17 cellular contexts compared by ENCODE assay signal in the genomic region with DNA sequence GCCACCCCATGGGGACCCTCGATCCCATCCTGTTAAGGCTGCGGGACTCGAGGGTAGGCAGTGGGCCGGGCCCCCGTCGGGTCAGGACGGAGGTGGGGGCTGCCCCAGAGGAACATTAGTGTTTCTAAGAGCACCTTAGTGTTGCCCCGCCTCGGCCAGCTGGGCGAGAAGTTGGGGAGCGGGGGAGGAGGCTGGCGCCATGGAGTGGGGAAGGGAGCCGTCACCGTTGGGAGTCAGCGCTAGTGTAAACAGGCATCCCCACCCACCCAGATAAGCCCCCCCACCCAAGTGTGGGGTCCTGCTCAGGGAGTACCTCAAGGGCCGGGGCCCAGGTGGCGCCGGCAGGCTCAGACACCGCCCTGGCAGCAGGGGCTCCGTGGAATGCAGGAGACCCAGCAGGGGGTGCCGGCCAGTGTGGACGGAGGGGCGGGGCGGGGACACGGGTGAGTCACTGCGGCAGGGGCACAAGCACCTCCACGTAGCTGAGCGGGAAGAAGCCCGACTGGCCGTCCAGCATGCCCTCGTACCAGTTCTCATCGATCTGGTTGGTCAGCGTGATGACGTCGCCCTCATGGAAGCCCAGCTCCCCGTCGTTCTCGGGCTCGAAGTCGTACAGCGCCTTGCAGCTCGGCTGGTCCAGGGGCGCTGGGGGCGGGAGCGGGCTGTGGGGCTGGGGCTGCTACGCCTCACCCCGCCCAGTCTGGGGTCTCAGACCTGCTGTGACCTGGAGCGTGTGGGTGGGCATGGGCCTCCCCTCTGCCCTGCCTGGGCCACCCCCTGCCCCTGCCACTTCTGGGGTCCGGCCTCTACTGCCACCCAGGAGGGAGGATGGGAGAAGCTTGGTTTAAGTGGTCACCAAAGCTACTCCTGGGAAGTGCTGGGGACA. TPM values are rescaled to one million over a fixed set of nuclear protein-coding genes. Genes with fewer than 3 reads are reported as not detected.
DNase-seq lines count a peak whose midpoint lies in the region; ATAC-seq and TF ChIP-seq lines count a peak whose summit lies in the region.
"Had no signal": no experiment of that assay in that cellular context is flagged by ENCODE, and none has a peak within 500 bp of the region (broad histone marks: within the 10 kb centered on the region; RNA-seq: fewer than 3 reads in every experiment).

No MANE protein-coding gene starts in this region.

- peaks cover 26% of the 10 kb centered on the region for H3F3A ChIP-seq in GM23338 (replicated peaks; ENCODE audit: low read depth)

- DNase-seq in GM23338 (ENCODE audit: low spot score) (peak; percentile 69), WERI-Rb-1 (no peak), hepatocyte (ENCODE audit: low spot score) (peak; percentile 48), prostate gland (ENCODE audit: low spot score) (no peak), NCI-H2227 (lab: John Stamatoyannopoulos, UW; ENCODE audit: unreplicated experiment) (no peak), NCI-H2171 treated with DMSO at 0.1 percent for 48 hours (lab: John Stamatoyannopoulos, UW) (no peak), NCI-H1694 (lab: John Stamatoyannopoulos, UW) (no peak)
- DNase-seq: activated effector memory CD4-positive, alpha-beta T cell treated with anti-CD3 and anti-CD28 coated beads, Interleukin-2, amount 50 U/mL, for 16 hours; DMS153; Karpas-422; mammary epithelial cell; NCI-H1436 had no signal

- ATAC-seq in GM23338 (peak; percentile 21), HG02840 (IDR thresholded peaks at IDR 0.05; ENCODE audit: low FRiP score, unreplicated experiment) (no peak)
- ATAC-seq: stimulated activated memory B cell treated with anti-CD40 and anti-IgM and Interleukin-4, amounts not matched to agents 10 μg/mL and 1 μg/mL and 100 μg/mL, for 72 hours had no signal

- H3K79me2 ChIP-seq in GM23338 (replicated peaks; ENCODE audit: insufficient read depth) (no peaks in the 10 kb centered on the region), hepatocyte (peaks cover 2% of the 10 kb centered on the region)

- peaks cover 20% of the 10 kb centered on the region for H3K36me3 Mint-ChIP-seq in GM23338 (ENCODE audit: low read depth)

- H3K4me2 ChIP-seq in GM23338 = no peak overlapping the region
- H3K4me2 ChIP-seq in hepatocyte = no peak overlapping the region
- H3K4me2 ChIP-seq: BLaER1 had no signal

- H3K27ac Mint-ChIP-seq in GM23338 = no peak overlapping the region
- H3K27ac Mint-ChIP-seq: stimulated activated memory B cell treated with anti-CD40 and anti-IgM and Interleukin-4, amounts not matched to agents 10 μg/mL and 1 μg/mL and 100 μg/mL, for 72 hours had no signal

- no peaks in the 10 kb centered on the region for H3K27me3 ChIP-seq in GM23338 (ENCODE audit: insufficient read depth)
- no peaks in the 10 kb centered on the region for H3K27me3 ChIP-seq in WERI-Rb-1 (ENCODE audit: insufficient read depth, low read depth, severe bottlenecking)
- no peaks in the 10 kb centered on the region for H3K27me3 ChIP-seq in hepatocyte
- H3K27me3 ChIP-seq in prostate gland (replicated peaks; ENCODE audit: insufficient read depth) = no peaks in the 10 kb centered on the region
- H3K27me3 ChIP-seq: BLaER1, dorsolateral prefrontal cortex, neutrophil had no signal

- 79% methylated on average over 28 of the region's 49 CpGs for WGBS in hepatocyte (ENCODE audit: low lambda C conversion rate, missing lambda C conversion rate)
- 71% methylated on average over 32 of the region's 49 CpGs for WGBS in prostate gland

- no peaks in the 10 kb centered on the region for H3K9me3 Mint-ChIP-seq in GM23338
- H3K9me3 Mint-ChIP-seq: stimulated activated memory B cell treated with anti-CD40 and anti-IgM and Interleukin-4, amounts not matched to agents 10 μg/mL and 1 μg/mL and 100 μg/mL, for 72 hours had no signal

- H3K4me3 ChIP-seq in GM23338 (no peak overlapping the region), WERI-Rb-1 (ENCODE audit: low read depth, low read length) (no peak overlapping the region), hepatocyte (no peak overlapping the region), prostate gland (no peak overlapping the region)
- H3K4me3 ChIP-seq: BLaER1, dorsolateral prefrontal cortex had no signal

- H3K4me1 ChIP-seq in GM23338 (ENCODE audit: insufficient read depth) = no peaks in the 10 kb centered on the region; the same call in 1 of the 2 replicates
- peaks cover 20% of the 10 kb centered on the region for H3K4me1 ChIP-seq in hepatocyte (ENCODE audit: insufficient read depth)
- no peaks in the 10 kb centered on the region for H3K4me1 ChIP-seq in prostate gland (replicated peaks)

- 0 out of 4 replicates have a peak, but pooled peaks of 1 of the 2 experiments have one; percentile 0 for TF ChIP-seq CTCF in GM23338 (conservative IDR thresholded peaks at IDR 0.05; ENCODE audit: low read depth in 2 of 2)
- TF ChIP-seq CTCF in WERI-Rb-1 (IDR thresholded peaks at IDR 0.05; ENCODE audit: low read depth, low read length) = no peak
- no peak for TF ChIP-seq CTCF in hepatocyte (IDR thresholded peaks at IDR 0.05; ENCODE audit: poor library complexity)
- TF ChIP-seq CTCF in prostate gland (IDR thresholded peaks at IDR 0.05) = no peak

- H3K4me3 Mint-ChIP-seq in GM23338 = no peak overlapping the region

- peaks cover 20% of the 10 kb centered on the region for H3K27me3 Mint-ChIP-seq in GM23338 (ENCODE audit: insufficient read depth, low read depth, poor library complexity)
- H3K27me3 Mint-ChIP-seq: stimulated activated memory B cell treated with anti-CD40 and anti-IgM and Interleukin-4, amounts not matched to agents 10 μg/mL and 1 μg/mL and 100 μg/mL, for 72 hours had no signal

- H3K4me1 Mint-ChIP-seq in GM23338 = peaks cover 7% of the 10 kb centered on the region; the same call in 1 of the 3 replicates

- H3K27ac ChIP-seq in GM23338 (ENCODE audit: low read depth) = peak overlapping the region; percentile 55
- H3K27ac ChIP-seq in WERI-Rb-1 = peak overlapping the region; percentile 61
- H3K27ac ChIP-seq in hepatocyte = peak overlapping the region; percentile 75
- H3K27ac ChIP-seq in prostate gland = peak overlapping the region; percentile 26 to 55
- H3K27ac ChIP-seq: BLaER1, neutrophil had no signal

- intact Hi-C loops in prostate gland (cut with DNase I) = no loop called here

- H4K20me1 ChIP-seq in GM23338 (replicated peaks; ENCODE audit: insufficient read depth) (no peaks in the 10 kb centered on the region; the same call in 1 of the 2 replicates), hepatocyte (ENCODE audit: insufficient read depth, poor library complexity, severe bottlenecking) (no peaks in the 10 kb centered on the region)

- no peaks in the 10 kb centered on the region for H3K9me2 ChIP-seq in GM23338 (ENCODE audit: insufficient read depth)
- H3K9me2 ChIP-seq in hepatocyte (replicated peaks; ENCODE audit: insufficient read depth) = no peaks in the 10 kb centered on the region

- H3K36me3 ChIP-seq in GM23338 (ENCODE audit: insufficient read depth) (no peaks in the 10 kb centered on the region), WERI-Rb-1 (peaks cover 86% of the 10 kb centered on the region), hepatocyte (replicated peaks; ENCODE audit: insufficient read depth, low read depth) (no peaks in the 10 kb centered on the region), prostate gland (peaks cover 0 to 28% of the 10 kb centered on the region in 2 donors)

- H2AFZ ChIP-seq in GM23338 (no peak overlapping the region), hepatocyte (no peak overlapping the region)

- H3K9me3 ChIP-seq in WERI-Rb-1 (ENCODE audit: severe bottlenecking) (no peaks in the 10 kb centered on the region), hepatocyte (ENCODE audit: low read depth) (no peaks in the 10 kb centered on the region), prostate gland (no peaks in the 10 kb centered on the region)
- H3K9me3 ChIP-seq: BLaER1, neutrophil had no signal

- TF ChIP-seq POLR2A in prostate gland (IDR thresholded peaks at IDR 0.05) = no peak

TF ChIP-seq in GM23338, 12 proteins besides CTCF, POLR2A, EP300 and RAD21 (continues in another document):
- no peak for TF ChIP-seq NANOG (IDR thresholded peaks at IDR 0.05; ENCODE audit: borderline replicate concordance)
- peak; percentile 2; the same call in 1 of the 2 replicates for TF ChIP-seq POLR2AphosphoS5 (IDR thresholded peaks at IDR 0.05; ENCODE audit: low read depth)
- no peak for TF ChIP-seq STAT1 (IDR thresholded peaks at IDR 0.05; ENCODE audit: unreplicated experiment)
- no peak for TF ChIP-seq JUNB (IDR thresholded peaks at IDR 0.05; ENCODE audit: unreplicated experiment)

RNA-seq across cellular contexts. Expression of gene MPND, which starts 18.0 kb away (rescaled TPM):
- total RNA-seq in GM23338 (2014; rRNA removed; shearing (Covaris generic)) = 9.1 and 15.6 TPM in 2 replicates
- 11.8 and 22.5 TPM in 2 replicates for polyA plus RNA-seq in GM23338 (2016; fragmentation: Nextera tagmentation; extraction: Ambion mirVana)
- total RNA-seq in hepatocyte = 11.2 and 16.6 TPM in 2 replicates
- 17.0 and 21.9 TPM in 2 replicates for polyA plus RNA-seq in hepatocyte
- total RNA-seq in prostate gland = 10 to 100 TPM; 12.5 to 18.2 TPM

RNA-seq across cellular contexts. Expression of gene STAP2, which starts 22.8 kb away (rescaled TPM):
- total RNA-seq in GM23338 (2014; rRNA removed; shearing (Covaris generic)) = 9.2 and 15.1 TPM in 2 replicates
- polyA plus RNA-seq in GM23338 (2016; fragmentation: Nextera tagmentation; extraction: Ambion mirVana) (20.7 and 21.7 TPM in 2 replicates), hepatocyte (34.4 and 45.2 TPM in 2 replicates)
- total RNA-seq in hepatocyte (27.5 and 28.1 TPM in 2 replicates), prostate gland (100 to 1,000 TPM in 1 of 2 donors, 10 to 100 TPM in 1; 47.9 to 107 TPM)

RNA-seq across cellular contexts. Expression of gene SH3GL1, which starts 39.0 kb away (rescaled TPM):
- total RNA-seq in GM23338 (2014; rRNA removed; shearing (Covaris generic)) = 85.8 and 89.5 TPM in 2 replicates
- polyA plus RNA-seq in GM23338 (2016; fragmentation: Nextera tagmentation; extraction: Ambion mirVana) (73.1 and 75.6 TPM in 2 replicates), hepatocyte (111 and 114 TPM in 2 replicates)
- total RNA-seq in hepatocyte (71.8 and 81.7 TPM in 2 replicates), prostate gland (10 to 100 TPM; 35.4 to 54.7 TPM)

RNA-seq across cellular contexts. Expression of gene CHAF1A, which starts 41.0 kb away (rescaled TPM):
- total RNA-seq in GM23338 (2014; rRNA removed; shearing (Covaris generic)) = 84.1 and 113 TPM in 2 replicates
- polyA plus RNA-seq in GM23338 (2016; fragmentation: Nextera tagmentation; extraction: Ambion mirVana) (109 and 125 TPM in 2 replicates), hepatocyte (6.5 and 11.1 TPM in 2 replicates)
- total RNA-seq in hepatocyte (5.5 and 6.2 TPM in 2 replicates), prostate gland (10 to 100 TPM; 13.0 to 18.1 TPM)

RNA-seq across cellular contexts. Expression of gene FSD1, which starts 57.0 kb away (rescaled TPM):
- total RNA-seq in GM23338 (2014; rRNA removed; shearing (Covaris generic)) = 54.0 and 82.9 TPM in 2 replicates
- 50.7 and 52.1 TPM in 2 replicates for polyA plus RNA-seq in GM23338 (2016; fragmentation: Nextera tagmentation; extraction: Ambion mirVana)
- 1.2 and 6.3 TPM in 2 replicates for total RNA-seq in hepatocyte
- polyA plus RNA-seq in hepatocyte = 2.4 and 2.8 TPM in 2 replicates
- 1 to 10 TPM in 1 of 2 donors, not detected in 1; 6.4 TPM for total RNA-seq in prostate gland

Comparison
In these comparisons a context has a peak if more than half of its experiments do, and no peak if none do; other contexts are left out.
1. DNase-seq: peak in GM23338 (single experiment) and hepatocyte (single experiment); none in WERI-Rb-1 (single experiment), prostate gland (single experiment), NCI-H2227 (single experiment), NCI-H2171 treated with DMSO at 0.1 percent for 48 hours (single experiment) and NCI-H1694 (single experiment).
2. Peak in every context shown above with its lines, with median percentiles within 50 percentile points of each other: H3K27ac ChIP-seq.